In the genomic region with DNA sequence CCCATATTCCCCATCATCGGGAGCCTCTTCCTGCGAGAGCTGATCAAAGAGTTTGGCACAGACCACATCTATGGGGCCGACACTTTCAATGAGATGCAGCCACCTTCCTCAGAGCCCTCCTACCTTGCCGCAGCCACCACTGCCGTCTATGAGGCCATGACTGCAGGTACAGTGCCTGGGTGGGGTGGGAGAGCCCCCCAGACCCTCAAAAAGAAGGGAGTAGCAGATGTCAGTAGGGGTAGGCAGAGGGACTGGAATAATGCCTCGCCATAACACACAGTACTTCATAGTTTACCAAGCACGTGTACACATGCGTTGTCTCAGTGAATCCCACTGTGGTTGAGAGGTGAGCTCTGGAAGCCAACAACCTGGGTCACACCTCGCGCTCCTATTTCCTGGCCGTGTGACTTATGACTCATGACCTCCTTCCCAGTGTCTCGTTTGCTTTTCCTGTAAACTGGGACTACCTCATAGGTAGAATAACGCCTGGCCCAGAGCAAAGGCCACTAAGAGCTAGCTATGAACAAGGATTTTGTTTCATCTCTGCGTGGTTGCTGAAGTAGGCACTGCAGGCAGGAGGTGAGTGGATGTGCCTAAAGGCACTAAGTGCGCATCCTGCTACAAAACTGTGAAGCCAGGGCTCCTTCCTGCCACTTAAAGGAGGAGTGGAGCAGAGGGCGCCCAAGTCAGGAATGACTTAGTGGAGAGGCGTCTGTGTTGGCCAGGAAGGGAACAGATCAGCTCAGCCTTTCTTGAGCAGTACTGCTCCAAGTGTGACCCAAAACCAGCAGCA, we compare ENCODE assay signal across 1 cellular context.
A peak's percentile ranks its signal among the peaks of the same experiment; 100 is the strongest.
TF ChIP-seq lines count a peak whose summit lies in the region.

No MANE protein-coding gene starts in this region.

TF ChIP-seq in liver, 16 proteins besides CTCF, POLR2A, EP300 and RAD21 (continued from another document):
- TF ChIP-seq, protein P1, sequence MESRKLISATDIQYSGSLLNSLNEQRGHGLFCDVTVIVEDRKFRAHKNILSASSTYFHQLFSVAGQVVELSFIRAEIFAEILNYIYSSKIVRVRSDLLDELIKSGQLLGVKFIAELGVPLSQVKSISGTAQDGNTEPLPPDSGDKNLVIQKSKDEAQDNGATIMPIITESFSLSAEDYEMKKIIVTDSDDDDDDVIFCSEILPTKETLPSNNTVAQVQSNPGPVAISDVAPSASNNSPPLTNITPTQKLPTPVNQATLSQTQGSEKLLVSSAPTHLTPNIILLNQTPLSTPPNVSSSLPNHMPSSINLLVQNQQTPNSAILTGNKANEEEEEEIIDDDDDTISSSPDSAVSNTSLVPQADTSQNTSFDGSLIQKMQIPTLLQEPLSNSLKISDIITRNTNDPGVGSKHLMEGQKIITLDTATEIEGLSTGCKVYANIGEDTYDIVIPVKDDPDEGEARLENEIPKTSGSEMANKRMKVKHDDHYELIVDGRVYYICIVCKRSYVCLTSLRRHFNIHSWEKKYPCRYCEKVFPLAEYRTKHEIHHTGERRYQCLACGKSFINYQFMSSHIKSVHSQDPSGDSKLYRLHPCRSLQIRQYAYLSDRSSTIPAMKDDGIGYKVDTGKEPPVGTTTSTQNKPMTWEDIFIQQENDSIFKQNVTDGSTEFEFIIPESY (IDR thresholded peaks at IDR 0.05): peak; percentile 18
